Comparison of ENCODE assay signal across 25 cellular contexts in the genomic region with DNA sequence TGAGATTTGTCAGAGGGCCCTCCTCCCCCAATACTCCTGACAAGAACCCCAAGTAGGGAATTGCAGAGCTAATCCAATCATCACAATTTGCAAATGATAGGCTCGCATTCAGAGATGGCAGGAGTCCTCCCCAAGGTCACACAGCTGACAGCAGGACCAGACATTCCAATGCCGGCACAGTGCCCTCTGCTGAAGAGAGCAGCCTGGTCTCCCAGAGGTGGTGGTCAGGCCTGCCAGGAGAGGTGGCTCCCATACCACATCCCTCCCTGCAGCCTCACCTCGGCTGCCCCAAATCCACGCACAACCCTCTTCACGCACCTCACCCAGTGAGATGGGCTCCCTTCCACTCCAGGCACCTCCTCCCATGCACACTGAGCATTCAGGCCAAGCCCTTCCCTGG. TPM values are rescaled to one million over a fixed set of nuclear protein-coding genes. Genes with fewer than 3 reads are reported as not detected.
DNase-seq lines count a peak whose midpoint lies in the region; ATAC-seq, FAIRE-seq and TF ChIP-seq lines count a peak whose summit lies in the region.
"Had no signal": no experiment of that assay in that cellular context is flagged by ENCODE, and none has a peak within 500 bp of the region (broad histone marks: within the 10 kb centered on the region; RNA-seq: fewer than 3 reads in every experiment).

No MANE protein-coding gene starts in this region.

- in situ Hi-C loops in IMR-90 (cut with MboI; ENCODE audit: low sequenced_read_pairs): no loop called here

- no peaks in the 10 kb centered on the region; the same call in 1 of the 2 replicates for H3K9me1 ChIP-seq in IMR-90 (ENCODE audit: insufficient read depth, low read length)

- no peaks in the 10 kb centered on the region for H3K27me3 ChIP-seq in right atrium auricular region
- H3K27me3 ChIP-seq in IMR-90 (ENCODE audit: control insufficient read depth, insufficient read depth, low read length): peaks cover 13% of the 10 kb centered on the region
- H3K27me3 ChIP-seq in H1 (replicated peaks in 1 of 4; ENCODE audit: control insufficient read depth in 3 of 4, extremely low read depth in 1 of 4, insufficient read depth in 3 of 4, low read length in 3 of 4): no peaks in the 10 kb centered on the region
- H3K27me3 ChIP-seq in neural progenitor cell: peaks cover 88% of the 10 kb centered on the region
- H3K27me3 ChIP-seq: BE2C had no signal

- H3K4me3 ChIP-seq in right atrium auricular region (no peak overlapping the region), IMR-90 (ENCODE audit: insufficient read depth, low read depth, low read length) (no peak overlapping the region), H1 (ENCODE audit: extremely low read depth in 1 of 4, insufficient read depth in 2 of 4, low read depth in 3 of 4, low read length in 4 of 4) (no peak overlapping the region), neural progenitor cell (no peak overlapping the region)
- H3K4me3 ChIP-seq: BLaER1 treated with 17β-estradiol and CSF1 and Interleukin-3, amounts not matched to agents 10 nM and 100 nM had no signal

- H3K36me3 ChIP-seq in right atrium auricular region (no peaks in the 10 kb centered on the region), IMR-90 (ENCODE audit: control insufficient read depth, insufficient read depth, low read length) (no peaks in the 10 kb centered on the region), H1 (ENCODE audit: control insufficient read depth in 2 of 4, insufficient read depth in 4 of 4, low read length in 3 of 4) (no peaks in the 10 kb centered on the region), neural progenitor cell (no peaks in the 10 kb centered on the region)
- H3K36me3 ChIP-seq: BE2C; BLaER1 treated with 17β-estradiol and CSF1 and Interleukin-3, amounts not matched to agents 10 nM and 100 nM had no signal

- no peak for TF ChIP-seq RAD21 in IMR-90 (IDR thresholded peaks at IDR 0.05; ENCODE audit: low read length)
- peak; percentile 34 to 52; a peak in 3 of 4 replicates for TF ChIP-seq RAD21 in H1 (IDR thresholded peaks at IDR 0.05 in 1 of 2, conservative IDR thresholded peaks at IDR 0.05 in 1 of 2; ENCODE audit: low read depth in 2 of 2, low read length in 2 of 2)

- no peak overlapping the region for H2AFZ ChIP-seq in IMR-90 (replicated peaks; ENCODE audit: low read length, poor library complexity)
- H2AFZ ChIP-seq in H1 (ENCODE audit: low read length): no peak overlapping the region
- H2AFZ ChIP-seq in neural progenitor cell (replicated peaks): no peak overlapping the region

- no peak overlapping the region; the same call in 1 of the 2 replicates for H2BK12ac ChIP-seq in H1 (ENCODE audit: low read depth, low read length)

- H2BK15ac ChIP-seq in IMR-90 (ENCODE audit: low read depth, low read length) (no peak overlapping the region), H1 (ENCODE audit: low read length) (no peak overlapping the region)

- WGBS in IMR-90 (ENCODE audit: extremely low coverage in 2 of 2, insufficient read length in 1 of 2), 2 experiments: no CpG with 5 or more reads among the region's 5 CpGs
- 64% methylated on average over 5 of the region's 5 CpGs; no CpG with 5 or more reads in 1 of the 2 experiments for WGBS in H1 (ENCODE audit: extremely low coverage in 1 of 2, insufficient coverage in 1 of 2, insufficient read length in 1 of 2, insufficient replicate concordance in 2 of 2, low coverage in 1 of 2, low lambda C conversion rate in 2 of 2, missing lambda C conversion rate in 1 of 2), 2 experiments

- H2AK9ac ChIP-seq in IMR-90 (replicated peaks; ENCODE audit: low read depth, low read length, poor library complexity): peak overlapping the region; percentile 20

- H4K5ac ChIP-seq in IMR-90 (ENCODE audit: low read depth, low read length) (no peak overlapping the region), H1 (ENCODE audit: insufficient read length, low read depth, low read length) (no peak overlapping the region)

- H3K4me2 ChIP-seq in IMR-90 (ENCODE audit: low read depth, low read length) (no peak overlapping the region), H1 (ENCODE audit: insufficient read depth in 1 of 2, low read depth in 2 of 2, low read length in 2 of 2) (no peak overlapping the region), neural progenitor cell (no peak overlapping the region)
- H3K4me2 ChIP-seq: BLaER1 treated with 17β-estradiol and CSF1 and Interleukin-3, amounts not matched to agents 10 nM and 100 nM had no signal

- H2AK5ac ChIP-seq in IMR-90 (ENCODE audit: low read depth, low read length): no peak overlapping the region
- H2AK5ac ChIP-seq in H1 (ENCODE audit: low read depth, low read length): no peak overlapping the region

- no peak overlapping the region for H3K4me3 Mint-ChIP-seq in neural progenitor cell
- H3K4me3 Mint-ChIP-seq: CD4-positive, alpha-beta T cell; CD8-positive, alpha-beta memory T cell; H9; HFFc6 had no signal

- H3K9me3 ChIP-seq in right atrium auricular region (no peaks in the 10 kb centered on the region), IMR-90 (ENCODE audit: control insufficient read depth, insufficient read depth, low read length) (no peaks in the 10 kb centered on the region), H1 (ENCODE audit: insufficient read depth in 2 of 2, low read depth in 1 of 2, low read length in 1 of 2) (no peaks in the 10 kb centered on the region), neural progenitor cell (ENCODE audit: low read depth) (no peaks in the 10 kb centered on the region)
- H3K9me3 ChIP-seq: BE2C; BLaER1 treated with 17β-estradiol and CSF1 and Interleukin-3, amounts not matched to agents 10 nM and 100 nM had no signal

- H4K91ac ChIP-seq in IMR-90 (ENCODE audit: insufficient read depth, low read depth, low read length) (no peak overlapping the region), H1 (replicated peaks; ENCODE audit: insufficient read length, low read length) (no peak overlapping the region)

- no peak overlapping the region for H3K18ac ChIP-seq in IMR-90 (ENCODE audit: low read depth, low read length)
- peak overlapping the region; percentile 9; the same call in 1 of the 2 replicates for H3K18ac ChIP-seq in H1 (ENCODE audit: extremely low read depth, low read length)

- CTCF ChIA-PET in IMR-90 (lab: Yijun Ruan, JAX) (no interaction called here), H1 (lab: Charles Lee; ENCODE audit: partially characterized antibody) (interaction anchor here (0.8 to 1.0 kb wide), 2 partner anchors 11 to 329 kb away, joined by 3 to 4 read pairs; no protein-coding TSS in a partner anchor)

- H4K8ac ChIP-seq in IMR-90 (ENCODE audit: low read depth in 2 of 2, low read length in 2 of 2) (no peak overlapping the region), H1 (ENCODE audit: extremely low read depth, insufficient read depth, low read length) (no peak overlapping the region)

- no peaks in the 10 kb centered on the region for H3K9me3 Mint-ChIP-seq in neural progenitor cell
- H3K9me3 Mint-ChIP-seq: CD4-positive, alpha-beta T cell; H9; HFFc6 had no signal

- no TSS peak for BruUV-seq in IMR-90 (replicated peaks; lab: Mats Ljungman, UMichigan)

- no peak overlapping the region for H3K27ac Mint-ChIP-seq in neural progenitor cell
- H3K27ac Mint-ChIP-seq: CD4-positive, alpha-beta T cell; CD8-positive, alpha-beta memory T cell; HFFc6 had no signal

- H2BK120ac ChIP-seq in IMR-90 (ENCODE audit: low read depth, low read length) (no peak overlapping the region), H1 (replicated peaks; ENCODE audit: low read depth, low read length) (no peak overlapping the region)

- TF ChIP-seq CTCF in right atrium auricular region (IDR thresholded peaks at IDR 0.05) (no peak), IMR-90 (conservative IDR thresholded peaks at IDR 0.05; ENCODE audit: low read depth, low read length) (no peak), H1 (IDR thresholded peaks at IDR 0.05; ENCODE audit: control extremely low read depth in 1 of 3, insufficient read depth in 1 of 3, low read depth in 1 of 3, low read length in 3 of 3) (peak in 2 of 3 experiments; percentile 22 to 31; a peak in 2 of 4 replicates), neural progenitor cell (IDR thresholded peaks at IDR 0.05) (no peak)

- H3K79me1 ChIP-seq in IMR-90 (ENCODE audit: low read depth in 1 of 2, low read length in 2 of 2) (no peaks in the 10 kb centered on the region), H1 (ENCODE audit: low read depth, low read length) (no peaks in the 10 kb centered on the region)

- H3K9ac ChIP-seq in IMR-90 (ENCODE audit: low read depth, low read length) (no peak overlapping the region), H1 (replicated peaks in 1 of 4; ENCODE audit: extremely low read depth in 1 of 4, low read depth in 3 of 4, low read length in 3 of 4) (no peak overlapping the region), neural progenitor cell (no peak overlapping the region)
- H3K9ac ChIP-seq: BLaER1 treated with 17β-estradiol and CSF1 and Interleukin-3, amounts not matched to agents 10 nM and 100 nM had no signal

- POLR2A ChIA-PET in IMR-90 (lab: Charles Lee; ENCODE audit: unreplicated experiment) (no interaction called here), H1 (lab: Charles Lee; ENCODE audit: partially characterized antibody) (interaction anchor here (1.6 kb wide), 1 partner anchor 10 kb away, joined by 3 read pairs; no protein-coding TSS in a partner anchor)

- no peak overlapping the region for H2BK5ac ChIP-seq in IMR-90 (ENCODE audit: low read depth, low read length, poor library complexity, severe bottlenecking)
- H2BK5ac ChIP-seq in H1 (ENCODE audit: low read depth, low read length): no peak overlapping the region

- dilution Hi-C loops in IMR-90 (cut with HindIII; ENCODE audit: low sequenced_read_pairs, unreplicated experiment): no loop called here

- H4K20me1 ChIP-seq in IMR-90 (ENCODE audit: insufficient read depth, low read length) (no peaks in the 10 kb centered on the region), H1 (replicated peaks in 1 of 2; ENCODE audit: control insufficient read depth in 1 of 2, insufficient read depth in 2 of 2, low read length in 2 of 2) (no peaks in the 10 kb centered on the region), neural progenitor cell (ENCODE audit: low read depth) (no peaks in the 10 kb centered on the region)
- H4K20me1 ChIP-seq: BLaER1 treated with 17β-estradiol and CSF1 and Interleukin-3, amounts not matched to agents 10 nM and 100 nM had no signal

- intact Hi-C loops in cardiac septum (cut with DNase I): no loop called here
- intact Hi-C loops in IMR-90 (cut with micrococcal nuclease): no loop called here
- intact Hi-C loops in sciatic nerve (cut with DNase I): no loop called here

- no peak for TF ChIP-seq EP300 in H1 (IDR thresholded peaks at IDR 0.05; ENCODE audit: borderline replicate concordance in 1 of 2, low read depth in 2 of 2, low read length in 2 of 2)

- DNase-seq in right atrium auricular region (ENCODE audit: low spot score) (peak; percentile 38), cardiac septum (ENCODE audit: low spot score) (no peak), IMR-90 (no peak), H1 (ENCODE audit: low read depth in 1 of 2, low spot score in 2 of 2) (no peak), urothelium cell line (ENCODE audit: low spot score) (no peak), T-helper 2 cell (no peak), neural progenitor cell (ENCODE audit: low spot score) (no peak), sciatic nerve (ENCODE audit: low spot score) (no peak)
- DNase-seq: AML-193; BE2C; CD4-positive, alpha-beta T cell; CD8-positive, alpha-beta memory T cell; DMS53; DMS79 treated with DMSO at 0.1 percent for 48 hours; GF-D8; H9; HFFc6 had no signal

- H3K79me2 ChIP-seq in H1 (ENCODE audit: control insufficient read depth in 1 of 2, insufficient read depth in 2 of 2, low read length in 2 of 2) (no peaks in the 10 kb centered on the region), neural progenitor cell (ENCODE audit: low read depth) (no peaks in the 10 kb centered on the region)

- no peak for TF ChIP-seq POLR2A in IMR-90 (IDR thresholded peaks at IDR 0.05; ENCODE audit: low read depth, low read length)
- no peak for TF ChIP-seq POLR2A in H1 (IDR thresholded peaks at IDR 0.05; ENCODE audit: control extremely low read depth in 1 of 2, low read depth in 2 of 2, low read length in 2 of 2)

- H3K23ac ChIP-seq in IMR-90 (ENCODE audit: low read depth, low read length) (no peak overlapping the region), H1 (ENCODE audit: insufficient read length) (no peak overlapping the region)

- no peak overlapping the region for H2BK20ac ChIP-seq in IMR-90 (ENCODE audit: low read depth, low read length)
- H2BK20ac ChIP-seq in H1 (ENCODE audit: low read length): no peak overlapping the region

- H3K27ac ChIP-seq in right atrium auricular region: no peak overlapping the region
- no peak overlapping the region for H3K27ac ChIP-seq in IMR-90 (ENCODE audit: insufficient read depth, low read length)
- H3K27ac ChIP-seq in H1 (ENCODE audit: low read depth, low read length): no peak overlapping the region
- no peak overlapping the region for H3K27ac ChIP-seq in neural progenitor cell
- H3K27ac ChIP-seq: 22Rv1; BLaER1 treated with 17β-estradiol and CSF1 and Interleukin-3, amounts not matched to agents 10 nM and 100 nM had no signal

- H3K4ac ChIP-seq in IMR-90 (ENCODE audit: low read depth, low read length) (no peak overlapping the region), H1 (replicated peaks; ENCODE audit: insufficient read length, low read depth, low read length) (no peak overlapping the region)

- ATAC-seq in IMR-90 (ENCODE audit: low read depth) (no peak), sciatic nerve (no peak)

- no peaks in the 10 kb centered on the region for H3K23me2 ChIP-seq in H1 (ENCODE audit: low read depth, low read length)

- no peak overlapping the region for H3K56ac ChIP-seq in IMR-90 (ENCODE audit: extremely low read depth, insufficient read depth, low read length)
- H3K56ac ChIP-seq in H1 (replicated peaks; ENCODE audit: insufficient read length, low read depth, low read length): no peak overlapping the region

- no peaks in the 10 kb centered on the region for H3F3A ChIP-seq in neural progenitor cell (ENCODE audit: low read depth)

- no peak overlapping the region for H3K14ac ChIP-seq in IMR-90 (replicated peaks; ENCODE audit: low read depth, low read length)
- H3K14ac ChIP-seq in H1 (ENCODE audit: insufficient read length): no peak overlapping the region

- H3K4me1 ChIP-seq in right atrium auricular region (no peaks in the 10 kb centered on the region), IMR-90 (ENCODE audit: control insufficient read depth, insufficient read depth, low read length) (no peaks in the 10 kb centered on the region), H1 (replicated peaks in 1 of 4; ENCODE audit: control insufficient read depth in 3 of 4, insufficient read depth in 4 of 4, low read length in 3 of 4) (no peaks in the 10 kb centered on the region; a peak in 4 of 7 replicates), neural progenitor cell (no peaks in the 10 kb centered on the region)
- H3K4me1 ChIP-seq: BE2C had no signal

- H3K36me3 Mint-ChIP-seq in neural progenitor cell: no peaks in the 10 kb centered on the region
- H3K36me3 Mint-ChIP-seq: CD14-positive monocyte; CD8-positive, alpha-beta memory T cell had no signal

- no peak for FAIRE-seq in H1 (lab: Jason Lieb, UNC)
- FAIRE-seq in urothelium cell line (lab: Jason Lieb, UNC): peak; percentile 32
- FAIRE-seq: A204.1, GM12891, GM18507 had no signal

- H3K4me1 Mint-ChIP-seq in neural progenitor cell: peaks cover 29% of the 10 kb centered on the region
- H3K4me1 Mint-ChIP-seq: CD14-positive monocyte; CD8-positive, alpha-beta memory T cell had no signal

- H3K27me3 Mint-ChIP-seq in neural progenitor cell (ENCODE audit: insufficient read depth, low read depth): peaks cover 3% of the 10 kb centered on the region

RNA-seq across cellular contexts. Expression of a gene that starts 25.4 kb away (rescaled TPM):
- total RNA-seq in right atrium auricular region (not detected), cardiac septum (0.13 TPM), IMR-90 (2012; rRNA removed) (not detected in 2 replicates), neural progenitor cell (ENCODE audit: low replicate concordance) (not detected in 2 replicates), sciatic nerve (not detected)
- polyA plus RNA-seq in IMR-90 (2012; rRNA removed) (not detected in 2 replicates), H1 (2011; rRNA removed) (not detected in 2 replicates)
- polyA plus RNA-seq in IMR-90 (2012; cell fraction: cytosol; rRNA removed): not detected in 2 replicates
- not detected in 2 replicates for polyA plus RNA-seq in IMR-90 (2012; cell fraction: nucleus; rRNA removed; ENCODE audit: low replicate concordance)
- total RNA-seq in H1 (2021; fragmentation: NEBNext Ultra II Directional; extraction: Animal tissue kit (Norgen Biotek cat#: 25700)): not detected in 2 replicates
- polyA plus RNA-seq in H1 (2011; cell fraction: cytosol; rRNA removed): not detected
- not detected for polyA plus RNA-seq in H1 (2011; cell fraction: nucleus; rRNA removed)
- polyA plus RNA-seq in H1 (2012, experiment 1 of 2): 0.48 TPM in 1 of 4 replicates, not detected in the others
- not detected for polyA plus RNA-seq in H1 (2012, experiment 2 of 2)
- polyA plus RNA-seq in H1 (2013, experiment 1 of 2): not detected
- 0.04 TPM for polyA plus RNA-seq in H1 (2013, experiment 2 of 2)
- not detected in 2 replicates for polyA minus RNA-seq in H1 (2011; rRNA and poly(A)+ RNA removed)
- not detected for polyA minus RNA-seq in H1 (2011; cell fraction: cytosol; rRNA and poly(A)+ RNA removed)
- not detected for polyA minus RNA-seq in H1 (2011; cell fraction: nucleus; rRNA and poly(A)+ RNA removed)
- total RNA-seq: CD4-positive, alpha-beta T cell; CD8-positive, alpha-beta memory T cell; G401; H9; HFFc6 had no signal
- polyA plus RNA-seq: AG04450; CD14-positive monocyte; CD8-positive, alpha-beta memory T cell had no signal

Comparison
In these comparisons a context has a peak if more than half of its experiments do, and no peak if none do; other contexts are left out.
1. CTCF ChIP-seq: peak in H1 (2 of 3); none in right atrium auricular region (0 of 2), IMR-90 (single experiment) and neural progenitor cell (single experiment).